Comparison of ENCODE assay signal across 20 cellular contexts in the genomic region with DNA sequence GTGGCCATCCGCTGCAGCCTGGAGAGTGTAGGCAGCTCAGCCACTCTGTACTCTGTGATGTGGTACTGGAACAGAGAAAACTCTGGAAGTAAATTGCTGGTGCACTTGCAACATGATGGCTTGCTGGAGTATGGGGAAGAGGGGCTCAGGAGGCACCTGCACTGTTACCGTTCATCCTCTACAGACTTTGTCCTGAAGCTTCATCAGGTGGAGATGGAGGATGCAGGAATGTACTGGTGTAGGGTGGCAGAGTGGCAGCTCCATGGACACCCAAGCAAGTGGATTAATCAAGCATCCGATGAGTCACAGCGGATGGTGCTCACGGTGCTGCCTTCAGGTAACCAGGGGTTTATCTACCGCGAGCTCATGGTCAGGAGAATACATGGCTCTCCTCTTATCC. TPM values are rescaled to one million over a fixed set of nuclear protein-coding genes. Genes with fewer than 3 reads are reported as not detected.
DNase-seq lines count a peak whose midpoint lies in the region; ATAC-seq and TF ChIP-seq lines count a peak whose summit lies in the region.
"Had no signal": no experiment of that assay in that cellular context is flagged by ENCODE, and none has a peak within 500 bp of the region (broad histone marks: within the 10 kb centered on the region; RNA-seq: fewer than 3 reads in every experiment).

No MANE protein-coding gene starts in this region.

- no peak overlapping the region for H3K4me3 Mint-ChIP-seq in nephron progenitor cell
- H3K4me3 Mint-ChIP-seq in activated naive CD8-positive, alpha-beta T cell treated with anti-CD3 and anti-CD28 coated beads, Interleukin-2, amount 50 U/mL, for 24 hours = no peak overlapping the region
- H3K4me3 Mint-ChIP-seq: B cell; CD4-positive, alpha-beta T cell; CD8-positive, alpha-beta T cell had no signal

- peaks cover 9% of the 10 kb centered on the region for H3K36me3 Mint-ChIP-seq in nephron progenitor cell (ENCODE audit: low read depth)
- H3K36me3 Mint-ChIP-seq in activated naive CD8-positive, alpha-beta T cell treated with anti-CD3 and anti-CD28 coated beads, Interleukin-2, amount 50 U/mL, for 24 hours (ENCODE audit: low read depth) = no peaks in the 10 kb centered on the region

- intact Hi-C loops in thyroid gland (cut with DNase I) = no loop called here

- no peaks in the 10 kb centered on the region for H3K27me3 ChIP-seq in thyroid gland
- H3K27me3 ChIP-seq: BLaER1 treated with 17β-estradiol and CSF1 and Interleukin-3, amounts not matched to agents 10 nM and 100 nM had no signal

- H3K27ac ChIP-seq in VCaP (peak overlapping the region; percentile 57), thyroid gland (no peak overlapping the region)
- H3K27ac ChIP-seq: 22Rv1; A549; BLaER1 treated with 17β-estradiol and CSF1 and Interleukin-3, amounts not matched to agents 10 nM and 100 nM; C4-2B had no signal

- H3K27ac Mint-ChIP-seq in nephron progenitor cell = peak overlapping the region; percentile 15
- no peak overlapping the region for H3K27ac Mint-ChIP-seq in activated naive CD8-positive, alpha-beta T cell treated with anti-CD3 and anti-CD28 coated beads, Interleukin-2, amount 50 U/mL, for 24 hours
- H3K27ac Mint-ChIP-seq: B cell; CD4-positive, alpha-beta T cell; CD8-positive, alpha-beta T cell had no signal

- H3K27me3 Mint-ChIP-seq in nephron progenitor cell (ENCODE audit: low read depth, poor library complexity) = no peaks in the 10 kb centered on the region
- H3K27me3 Mint-ChIP-seq in activated naive CD8-positive, alpha-beta T cell treated with anti-CD3 and anti-CD28 coated beads, Interleukin-2, amount 50 U/mL, for 24 hours = no peaks in the 10 kb centered on the region
- H3K27me3 Mint-ChIP-seq: B cell; CD4-positive, alpha-beta T cell had no signal

- 75 to 81% methylated on average over 7 of the region's 7 CpGs for WGBS in thyroid gland, 2 donors

- H3K36me3 ChIP-seq in thyroid gland = no peaks in the 10 kb centered on the region

- H3K9me3 Mint-ChIP-seq in nephron progenitor cell = no peaks in the 10 kb centered on the region
- no peaks in the 10 kb centered on the region for H3K9me3 Mint-ChIP-seq in activated naive CD8-positive, alpha-beta T cell treated with anti-CD3 and anti-CD28 coated beads, Interleukin-2, amount 50 U/mL, for 24 hours
- H3K9me3 Mint-ChIP-seq: CD4-positive, alpha-beta T cell; CD8-positive, alpha-beta T cell had no signal

- peaks cover 7% of the 10 kb centered on the region for H3K4me1 Mint-ChIP-seq in nephron progenitor cell
- peaks cover 2% of the 10 kb centered on the region for H3K4me1 Mint-ChIP-seq in activated naive CD8-positive, alpha-beta T cell treated with anti-CD3 and anti-CD28 coated beads, Interleukin-2, amount 50 U/mL, for 24 hours
- H3K4me1 Mint-ChIP-seq: B cell had no signal

- H3K9me3 ChIP-seq in thyroid gland = no peaks in the 10 kb centered on the region
- H3K9me3 ChIP-seq: A549; BLaER1 treated with 17β-estradiol and CSF1 and Interleukin-3, amounts not matched to agents 10 nM and 100 nM; Caco-2 had no signal

- DNase-seq in islet precursor cell = peak; percentile 36
- DNase-seq in nephron progenitor cell = no peak
- peak; percentile 38 to 46 for DNase-seq in thyroid gland
- DNase-seq in activated naive CD8-positive, alpha-beta T cell treated with anti-CD3 and anti-CD28 coated beads, Interleukin-2, amount 50 U/mL, for 24 hours = no peak
- DNase-seq in GM13976 (ENCODE audit: low spot score) = no peak
- DNase-seq: AML-193; Caco-2; Calu3; CD4-positive, alpha-beta T cell; CD8-positive, alpha-beta T cell; DND-41; GF-D8 had no signal

- TF ChIP-seq POLR2A in thyroid gland (IDR thresholded peaks at IDR 0.05) = no peak

- ATAC-seq in activated naive CD8-positive, alpha-beta T cell treated with anti-CD3 and anti-CD28 coated beads, Interleukin-2, amount 50 U/mL, for 24 hours = no peak
- no peak for ATAC-seq in GM21528 (IDR thresholded peaks at IDR 0.05; ENCODE audit: low FRiP score, unreplicated experiment)
- ATAC-seq: A549; CD8-positive, alpha-beta T cell had no signal

- H3K4me1 ChIP-seq in thyroid gland = no peaks in the 10 kb centered on the region
- H3K4me1 ChIP-seq: A549 had no signal

- in situ Hi-C loops in GM13976 (cut with MboI; ENCODE audit: low sequenced_read_pairs, unreplicated experiment) = no loop called here

- H3K4me3 ChIP-seq in thyroid gland (replicated peaks in 1 of 3) = no peak overlapping the region
- H3K4me3 ChIP-seq: A549; BLaER1 treated with 17β-estradiol and CSF1 and Interleukin-3, amounts not matched to agents 10 nM and 100 nM had no signal

- TF ChIP-seq CTCF in VCaP (conservative IDR thresholded peaks at IDR 0.05) (no peak), nephron progenitor cell (IDR thresholded peaks at IDR 0.05) (no peak), thyroid gland (IDR thresholded peaks at IDR 0.05) (no peak), GM13976 (IDR thresholded peaks at IDR 0.05; ENCODE audit: borderline replicate concordance, control extremely low read depth, extremely low read depth, insufficient read depth, missing control alignments) (no peak)

RNA-seq across cellular contexts. Expression of a gene that starts 24.0 kb away (rescaled TPM):
- 1 to 10 TPM in 1 of 4 donors, under 1 TPM in 3; 0.13 to 1.3 (median 0.73) TPM for total RNA-seq in thyroid gland
- total RNA-seq: A172, B cell had no signal

RNA-seq across cellular contexts. Expression of a gene that starts 34.6 kb away (rescaled TPM):
- total RNA-seq in thyroid gland = 10 to 100 TPM in 3 of 4 donors, 1 to 10 TPM in 1; 6.0 to 32.3 (median 17.2) TPM

Comparison
In these comparisons a context has a peak if more than half of its experiments do, and no peak if none do; other contexts are left out.
1. DNase-seq: peak in islet precursor cell (single experiment) and thyroid gland (2 of 2); none in nephron progenitor cell (single experiment), activated naive CD8-positive, alpha-beta T cell treated with anti-CD3 and anti-CD28 coated beads, Interleukin-2, amount 50 U/mL, for 24 hours (single experiment) and GM13976 (single experiment).